ENCODE assay signal across 8 cellular contexts in the genomic region with DNA sequence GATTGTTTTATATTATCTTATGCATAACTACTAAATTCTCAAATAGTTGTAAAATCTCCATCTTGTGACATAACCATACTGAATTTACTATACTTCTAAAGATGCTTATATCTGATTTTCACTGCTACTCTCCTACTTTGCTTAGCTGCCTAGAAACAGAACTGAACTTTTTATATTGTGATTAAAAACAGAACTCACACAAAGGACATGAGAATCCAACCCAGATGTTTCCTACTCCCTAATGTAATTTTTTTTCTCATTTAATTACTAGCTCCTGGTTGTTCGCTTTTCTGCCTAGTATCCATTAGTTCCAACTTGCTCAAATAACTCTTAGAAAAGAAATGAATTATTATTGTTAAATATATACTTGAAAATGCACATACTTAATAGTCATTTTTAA.
"Had no signal": no experiment of that assay in that cellular context is flagged by ENCODE, and none has a peak within 500 bp of the region (broad histone marks: within the 10 kb centered on the region; RNA-seq: fewer than 3 reads in every experiment).

No MANE protein-coding gene starts in this region.

- ATAC-seq: HepG2, K562 had no signal

- H3K36me3 Mint-ChIP-seq: IgD-negative memory B cell had no signal

- FAIRE-seq: HepG2, HTR-8/SVneo, K562 had no signal

- H3K4me3 Mint-ChIP-seq: IgD-negative memory B cell had no signal

- H3K4me1 Mint-ChIP-seq: IgD-negative memory B cell had no signal

- H3K27me3 Mint-ChIP-seq: IgD-negative memory B cell had no signal

- H3K27ac ChIP-seq: HL-60 had no signal

- H3K27ac Mint-ChIP-seq: IgD-negative memory B cell had no signal

- DNase-seq: IMR-90, KBM-7, KG1 had no signal

- H3K4me3 ChIP-seq: K562 had no signal
